In genomic region chr1:14627608-14628489, GRCh38 we compare ENCODE assay signal across 16 cellular contexts. TPM values are rescaled to one million over a fixed set of nuclear protein-coding genes. Genes with fewer than 3 reads are reported as not detected.
DNase-seq lines count a peak whose midpoint lies in the region; ATAC-seq and TF ChIP-seq lines count a peak whose summit lies in the region.
"Had no signal": no experiment of that assay in that cellular context is flagged by ENCODE, and none has a peak within 500 bp of the region (broad histone marks: within the 10 kb centered on the region; RNA-seq: fewer than 3 reads in every experiment).

No MANE protein-coding gene starts in this region.

- peak overlapping the region in 3 of 4 donors; percentile 18 to 47 (median 29) for H3K27ac ChIP-seq in gastroesophageal sphincter
- peak overlapping the region; percentile 10 to 44 (median 32) for H3K27ac ChIP-seq in transverse colon
- peak overlapping the region in 1 of 4 donors; percentile 27 for H3K27ac ChIP-seq in tibial nerve
- H3K27ac ChIP-seq: 22Rv1, colonic mucosa had no signal

- TF ChIP-seq POLR2A in gastroesophageal sphincter (IDR thresholded peaks at IDR 0.05) (no peak), transverse colon (IDR thresholded peaks at IDR 0.05) (no peak), tibial nerve (IDR thresholded peaks at IDR 0.05) (no peak)

- 14 to 35% methylated on average over 11 to 12 of the region's 17 CpGs for WGBS in gastroesophageal sphincter (ENCODE audit: low coverage in 1 of 2), 2 donors
- WGBS in transverse colon (ENCODE audit: low coverage in 1 of 2), 2 donors = 67 to 74% methylated on average over 1 to 17 of the region's 17 CpGs
- 45 to 47% methylated on average over 17 of the region's 17 CpGs for WGBS in tibial nerve, 2 donors

- no peak for TF ChIP-seq EP300 in gastroesophageal sphincter (IDR thresholded peaks at IDR 0.05)
- TF ChIP-seq EP300 in transverse colon (IDR thresholded peaks at IDR 0.05; ENCODE audit: low read depth) = no peak
- no peak for TF ChIP-seq EP300 in tibial nerve (IDR thresholded peaks at IDR 0.05)

- no peaks in the 10 kb centered on the region for H3K27me3 Mint-ChIP-seq in mesothelial cell of epicardium (ENCODE audit: low read depth)
- H3K27me3 Mint-ChIP-seq: CD4-positive, CD25-positive, alpha-beta regulatory T cell; stimulated activated memory B cell treated with anti-CD40 and anti-IgM and Interleukin-4, amounts not matched to agents 10 μg/mL and 1 μg/mL and 100 μg/mL, for 72 hours had no signal

- H3K4me1 ChIP-seq in gastroesophageal sphincter = peaks cover 0 to 17% (median 5%) of the 10 kb centered on the region in 3 donors
- H3K4me1 ChIP-seq in transverse colon = no peaks in the 10 kb centered on the region
- H3K4me1 ChIP-seq in tibial nerve = peaks cover 0 to 23% (median 0%) of the 10 kb centered on the region in 4 donors
- H3K4me1 ChIP-seq: colonic mucosa had no signal

- peaks cover 36% of the 10 kb centered on the region for H3K4me1 Mint-ChIP-seq in mesothelial cell of epicardium
- H3K4me1 Mint-ChIP-seq: CD4-positive, CD25-positive, alpha-beta regulatory T cell; stimulated activated memory B cell treated with anti-CD40 and anti-IgM and Interleukin-4, amounts not matched to agents 10 μg/mL and 1 μg/mL and 100 μg/mL, for 72 hours had no signal

- H3K27ac Mint-ChIP-seq in mesothelial cell of epicardium = peak overlapping the region; percentile 82
- H3K27ac Mint-ChIP-seq: CD4-positive, CD25-positive, alpha-beta regulatory T cell; stimulated activated memory B cell treated with anti-CD40 and anti-IgM and Interleukin-4, amounts not matched to agents 10 μg/mL and 1 μg/mL and 100 μg/mL, for 72 hours had no signal

- peak; percentile 22 for ATAC-seq in gastroesophageal sphincter
- ATAC-seq: stimulated activated memory B cell treated with anti-CD40 and anti-IgM and Interleukin-4, amounts not matched to agents 10 μg/mL and 1 μg/mL and 100 μg/mL, for 72 hours had no signal

- H3K4me3 ChIP-seq in gastroesophageal sphincter = no peak overlapping the region
- no peak overlapping the region for H3K4me3 ChIP-seq in transverse colon
- H3K4me3 ChIP-seq in tibial nerve = no peak overlapping the region
- H3K4me3 ChIP-seq: colonic mucosa had no signal

- H3K9me3 ChIP-seq in gastroesophageal sphincter = no peaks in the 10 kb centered on the region
- no peaks in the 10 kb centered on the region for H3K9me3 ChIP-seq in transverse colon
- H3K9me3 ChIP-seq in tibial nerve = peaks cover 0 to 9% (median 0%) of the 10 kb centered on the region in 4 donors
- H3K9me3 ChIP-seq: colonic mucosa, esophagus squamous epithelium had no signal

- DNase-seq in DMS 273 (lab: John Stamatoyannopoulos, UW; ENCODE audit: unreplicated experiment) (peak; percentile 16), DMS 273 treated with DMSO at 0.1 percent for 48 hours (lab: John Stamatoyannopoulos, UW) (no peak), mesothelial cell of epicardium (ENCODE audit: low spot score in 2 of 2, unreplicated experiment in 2 of 2) (no peak), transverse colon (no peak), NCI-H526 (lab: John Stamatoyannopoulos, UW) (no peak), tibial nerve (ENCODE audit: low spot score in 2 of 2) (no peak), kidney glomerular epithelial cell (lab: John Stamatoyannopoulos, UW) (no peak)
- DNase-seq: activated CD8-positive, alpha-beta memory T cell treated with anti-CD3 and anti-CD28 coated beads, Interleukin-2, amount 50 U/mL, for 4 hours; activated naive CD4-positive, alpha-beta T cell treated with anti-CD3 and anti-CD28 coated beads, Interleukin-2, amount 50 U/mL, for 16 hours; CD4-positive, CD25-positive, alpha-beta regulatory T cell; esophagus squamous epithelium; MV-4-11 had no signal

- TF ChIP-seq CTCF in gastroesophageal sphincter (IDR thresholded peaks at IDR 0.05) = no peak
- TF ChIP-seq CTCF in mesothelial cell of epicardium (IDR thresholded peaks at IDR 0.05; ENCODE audit: unreplicated experiment) = no peak
- no peak for TF ChIP-seq CTCF in transverse colon (IDR thresholded peaks at IDR 0.05)
- no peak for TF ChIP-seq CTCF in tibial nerve (IDR thresholded peaks at IDR 0.05)

- H3K4me3 Mint-ChIP-seq in mesothelial cell of epicardium = no peak overlapping the region
- H3K4me3 Mint-ChIP-seq: CD4-positive, CD25-positive, alpha-beta regulatory T cell; stimulated activated memory B cell treated with anti-CD40 and anti-IgM and Interleukin-4, amounts not matched to agents 10 μg/mL and 1 μg/mL and 100 μg/mL, for 72 hours had no signal

- H3K36me3 ChIP-seq in gastroesophageal sphincter = no peaks in the 10 kb centered on the region
- no peaks in the 10 kb centered on the region for H3K36me3 ChIP-seq in transverse colon
- no peaks in the 10 kb centered on the region for H3K36me3 ChIP-seq in tibial nerve
- H3K36me3 ChIP-seq: colonic mucosa, esophagus squamous epithelium had no signal

- peaks cover 3% of the 10 kb centered on the region for H3K36me3 Mint-ChIP-seq in mesothelial cell of epicardium
- H3K36me3 Mint-ChIP-seq: CD4-positive, CD25-positive, alpha-beta regulatory T cell; stimulated activated memory B cell treated with anti-CD40 and anti-IgM and Interleukin-4, amounts not matched to agents 10 μg/mL and 1 μg/mL and 100 μg/mL, for 72 hours had no signal

- in situ Hi-C loops in transverse colon (cut with MboI; ENCODE audit: low pct_ligation_motif_present in 1 of 4, low pct_unique_long_range_greater_than_20kb in 1 of 4, low sequenced_read_pairs in 3 of 4) = no loop called here

- intact Hi-C loops in transverse colon (cut with DNase I; ENCODE audit: low total_unique reads) = no loop called here

- H3K27me3 ChIP-seq in gastroesophageal sphincter (peaks cover 3% of the 10 kb centered on the region), transverse colon (no peaks in the 10 kb centered on the region), tibial nerve (no peaks in the 10 kb centered on the region)
- H3K27me3 ChIP-seq: colonic mucosa, esophagus squamous epithelium had no signal

- peaks cover 5% of the 10 kb centered on the region for H3K9me3 Mint-ChIP-seq in mesothelial cell of epicardium

RNA-seq across cellular contexts. Expression of gene KAZN, which starts 29.4 kb away (rescaled TPM):
- total RNA-seq in gastroesophageal sphincter (10 to 100 TPM in 3 of 4 donors, 1 to 10 TPM in 1; 6.5 to 16.6 (median 11.5) TPM), mesothelial cell of epicardium (36.3 to 38.8 TPM (median 38.4 TPM) in 3 replicates), transverse colon (10 to 100 TPM; 12.0 to 17.1 (median 16.2) TPM), tibial nerve (10 to 100 TPM; 16.0 to 29.2 (median 22.2) TPM)
- total RNA-seq: CD4-positive, CD25-positive, alpha-beta regulatory T cell had no signal
